Comparison of ENCODE assay signal across 8 cellular contexts in genomic region chr2:54665436-54665856, GRCh38. TPM values are rescaled to one million over a fixed set of nuclear protein-coding genes. Genes with fewer than 3 reads are reported as not detected.
DNase-seq lines count a peak whose midpoint lies in the region; ATAC-seq and TF ChIP-seq lines count a peak whose summit lies in the region.

No MANE protein-coding gene starts in this region.

- in situ Hi-C loops in GM13977 (cut with MboI; ENCODE audit: low pct_unique_long_range_greater_than_20kb, low sequenced_read_pairs, unreplicated experiment): no loop called here

- H3K9me3 Mint-ChIP-seq in glutamatergic neuron (ENCODE audit: unreplicated experiment): peaks cover 3% of the 10 kb centered on the region

- DNase-seq in AG09309 (ENCODE audit: low read depth) (no peak), GM13977 (ENCODE audit: low spot score) (peak; percentile 51), NCI-H460 (ENCODE audit: extremely low read depth, low read depth) (peak; percentile 48), glutamatergic neuron (peak; percentile 51), pulmonary artery endothelial cell (ENCODE audit: low read depth, low spot score) (peak; percentile 32)
- DNase-seq in activated T-cell treated with anti-CD3 and anti-CD28 coated beads, Interleukin-2, amount 50 U/mL, for 48 hours: peak; percentile 51 to 55

- peaks cover 2% of the 10 kb centered on the region for H3K27me3 Mint-ChIP-seq in glutamatergic neuron (ENCODE audit: unreplicated experiment)

- TF ChIP-seq CTCF in AG09309 (IDR thresholded peaks at IDR 0.05; ENCODE audit: control insufficient read depth, insufficient read depth, low read depth, low read length, missing control alignments) (peak; percentile 39), GM13977 (IDR thresholded peaks at IDR 0.05; ENCODE audit: extremely low read depth, insufficient read depth, missing control alignments) (peak; percentile 63), glutamatergic neuron (IDR thresholded peaks at IDR 0.05; ENCODE audit: partially characterized antibody, unreplicated experiment) (peak; percentile 77)

- H3K27ac Mint-ChIP-seq in glutamatergic neuron (ENCODE audit: unreplicated experiment): no peak overlapping the region

- no peaks in the 10 kb centered on the region for H3K4me1 Mint-ChIP-seq in glutamatergic neuron (ENCODE audit: low read depth, unreplicated experiment)

- H3K4me3 ChIP-seq in AG09309 (ENCODE audit: control insufficient read depth, low read depth, low read length): no peak overlapping the region

- no peak overlapping the region for H3K4me3 Mint-ChIP-seq in glutamatergic neuron (ENCODE audit: unreplicated experiment)

- H3K36me3 Mint-ChIP-seq in glutamatergic neuron (ENCODE audit: unreplicated experiment): peaks cover 17% of the 10 kb centered on the region

- no peak for ATAC-seq in HG03039 (IDR thresholded peaks at IDR 0.05; ENCODE audit: unreplicated experiment)
- no peak for ATAC-seq in GM21528 (IDR thresholded peaks at IDR 0.05; ENCODE audit: low FRiP score, unreplicated experiment)

RNA-seq across cellular contexts. Expression of gene EML6, which starts 58.0 kb away (rescaled TPM):
- total RNA-seq in NCI-H460 (2014; rRNA removed; shearing (Covaris generic)): 0.09 and 0.17 TPM in 2 replicates
- polyA plus RNA-seq in NCI-H460 (2014; cell fraction: nucleus; rRNA removed): 0.19 and 1.4 TPM in 2 replicates
- total RNA-seq in glutamatergic neuron (ENCODE audit: unreplicated experiment) (0.91 TPM), pulmonary artery endothelial cell (1.1 and 2.0 TPM in 2 replicates)
